ENCODE assay signal across 14 cellular contexts in genomic region chr16:4244254-4244812, GRCh38. TPM values are rescaled to one million over a fixed set of nuclear protein-coding genes. Genes with fewer than 3 reads are reported as not detected.
DNase-seq lines count a peak whose midpoint lies in the region; ATAC-seq and TF ChIP-seq lines count a peak whose summit lies in the region.
"Had no signal": no experiment of that assay in that cellular context is flagged by ENCODE, and none has a peak within 500 bp of the region (broad histone marks: within the 10 kb centered on the region; RNA-seq: fewer than 3 reads in every experiment).

No MANE protein-coding gene starts in this region.

- no peak overlapping the region for H3K4me3 ChIP-seq in LNCaP clone FGC (ENCODE audit: low read depth, low read length)
- H3K4me3 ChIP-seq: testis had no signal

- ATAC-seq in HG03439 (IDR thresholded peaks at IDR 0.05; ENCODE audit: unreplicated experiment) = no peak

- DNase-seq in Caki2 (ENCODE audit: low read depth) (peak; percentile 97), LNCaP clone FGC (ENCODE audit: low read depth) (peak; percentile 86), NCI-H82 (lab: John Stamatoyannopoulos, UW) (peak; percentile 99), glutamatergic neuron (no peak), SIG-M5 treated with dmso at 0.1 percent for 504 hours (lab: John Stamatoyannopoulos, UW; ENCODE audit: unreplicated experiment) (no peak), HuH-7.5 (ENCODE audit: low spot score) (no peak)
- DNase-seq in effector CD8-positive, alpha-beta T cell (lab: John Stamatoyannopoulos, UW) = no peak
- DNase-seq: activated CD4-positive, alpha-beta T cell treated with anti-CD3 and anti-CD28 coated beads, Interleukin-2, amount 50 U/mL, for 1 hour; activated naive CD8-positive, alpha-beta T cell treated with anti-CD3 and anti-CD28 coated beads for 36 hours; CD4-positive, CD25-positive, alpha-beta regulatory T cell; effector memory CD4-positive, alpha-beta T cell; stimulated activated CD4-positive, alpha-beta T cell treated with anti-CD3 and anti-CD28 coated beads, Interleukin-4, amount 100 ng/mL, for 24 hours; testis had no signal

- H3K27me3 Mint-ChIP-seq in glutamatergic neuron (ENCODE audit: unreplicated experiment) = no peaks in the 10 kb centered on the region
- H3K27me3 Mint-ChIP-seq: activated naive CD8-positive, alpha-beta T cell treated with anti-CD3 and anti-CD28 coated beads for 36 hours; CD4-positive, CD25-positive, alpha-beta regulatory T cell had no signal

- TF ChIP-seq CTCF in LNCaP clone FGC (IDR thresholded peaks at IDR 0.05; ENCODE audit: control insufficient read depth, extremely low read depth, insufficient read depth) (no peak), glutamatergic neuron (IDR thresholded peaks at IDR 0.05; ENCODE audit: partially characterized antibody, unreplicated experiment) (no peak)

- in situ Hi-C loops in Caki2 (cut with HindIII; ENCODE audit: low pct_unique_long_range_greater_than_20kb, low sequenced_read_pairs) = no loop called here

- H3K36me3 Mint-ChIP-seq in glutamatergic neuron (ENCODE audit: unreplicated experiment) = no peaks in the 10 kb centered on the region
- H3K36me3 Mint-ChIP-seq: activated naive CD8-positive, alpha-beta T cell treated with anti-CD3 and anti-CD28 coated beads for 36 hours; CD4-positive, CD25-positive, alpha-beta regulatory T cell had no signal

- no peak overlapping the region for H3K4me3 Mint-ChIP-seq in glutamatergic neuron (ENCODE audit: unreplicated experiment)
- H3K4me3 Mint-ChIP-seq: activated naive CD8-positive, alpha-beta T cell treated with anti-CD3 and anti-CD28 coated beads for 36 hours; CD4-positive, CD25-positive, alpha-beta regulatory T cell had no signal

- peak overlapping the region; percentile 33 for H3K27ac Mint-ChIP-seq in glutamatergic neuron (ENCODE audit: unreplicated experiment)
- H3K27ac Mint-ChIP-seq: activated naive CD8-positive, alpha-beta T cell treated with anti-CD3 and anti-CD28 coated beads for 36 hours; CD4-positive, CD25-positive, alpha-beta regulatory T cell had no signal

- peaks cover 7% of the 10 kb centered on the region for H3K9me3 Mint-ChIP-seq in glutamatergic neuron (ENCODE audit: unreplicated experiment)
- H3K9me3 Mint-ChIP-seq: activated naive CD8-positive, alpha-beta T cell treated with anti-CD3 and anti-CD28 coated beads for 36 hours; CD4-positive, CD25-positive, alpha-beta regulatory T cell had no signal

- H3K4me1 Mint-ChIP-seq in glutamatergic neuron (ENCODE audit: low read depth, unreplicated experiment) = peaks cover 19% of the 10 kb centered on the region

RNA-seq across cellular contexts. Expression of gene SRL, which starts 2.5 kb away (rescaled TPM):
- total RNA-seq in Caki2 (2014; rRNA removed; shearing (Covaris generic); ENCODE audit: low replicate concordance) = not detected in 2 replicates
- total RNA-seq in glutamatergic neuron (ENCODE audit: unreplicated experiment) = 0.37 TPM
- total RNA-seq: activated naive CD8-positive, alpha-beta T cell treated with anti-CD3 and anti-CD28 coated beads for 36 hours; CD4-positive, CD25-positive, alpha-beta regulatory T cell had no signal

RNA-seq across cellular contexts. Expression of gene TFAP4, which starts 28.5 kb away (rescaled TPM):
- total RNA-seq in Caki2 (2014; rRNA removed; shearing (Covaris generic); ENCODE audit: low replicate concordance) = 35.1 TPM in 2 replicates
- total RNA-seq in glutamatergic neuron (ENCODE audit: unreplicated experiment) = 13.0 TPM

Comparison
In these comparisons a context has a peak if more than half of its experiments do, and no peak if none do; other contexts are left out.
1. DNase-seq: peak in Caki2 (single experiment), LNCaP clone FGC (single experiment) and NCI-H82 (single experiment); none in glutamatergic neuron (single experiment), effector CD8-positive, alpha-beta T cell (single experiment), SIG-M5 treated with dmso at 0.1 percent for 504 hours (single experiment) and HuH-7.5 (single experiment).